In the genomic region with DNA sequence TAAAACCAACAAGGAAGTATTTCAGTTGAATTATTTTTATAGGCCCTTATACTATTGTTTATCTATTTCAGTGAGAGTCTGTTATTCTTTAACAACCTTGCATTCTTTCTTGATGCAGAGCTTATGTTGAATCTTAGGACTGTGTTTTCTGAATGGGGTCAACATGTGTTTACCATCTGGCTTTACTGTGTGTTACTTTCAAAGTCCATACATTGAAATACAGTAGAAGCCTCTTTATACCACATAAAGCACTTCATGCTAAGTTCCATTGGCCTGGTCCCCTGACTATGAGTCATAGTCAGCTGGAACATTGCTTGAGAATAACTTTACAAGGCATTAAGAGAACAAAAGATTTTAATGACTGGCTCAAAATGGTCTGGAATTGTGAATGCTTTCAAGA, we compare ENCODE assay signal across 11 cellular contexts.
A peak's percentile ranks its signal among the peaks of the same experiment; 100 is the strongest.
DNase-seq lines count a peak whose midpoint lies in the region; ATAC-seq and TF ChIP-seq lines count a peak whose summit lies in the region.
"Had no signal": no experiment of that assay in that cellular context is flagged by ENCODE, and none has a peak within 500 bp of the region (broad histone marks: within the 10 kb centered on the region; RNA-seq: fewer than 3 reads in every experiment).

No MANE protein-coding gene starts in this region.

- DNase-seq in EH (ENCODE audit: low read depth), result peak; percentile 89
- peak; percentile 11 to 48 for DNase-seq in SJCRH30
- peak; percentile 51 to 83 for DNase-seq in foreskin keratinocyte
- DNase-seq in progenitor cell of endocrine pancreas (ENCODE audit: low spot score, unreplicated experiment), result no peak
- DNase-seq in OCI-M2 (lab: John Stamatoyannopoulos, UW; ENCODE audit: unreplicated experiment), result no peak
- no peak for DNase-seq in globus pallidus (ENCODE audit: low spot score)
- DNase-seq: activated T-cell treated with anti-CD3 and anti-CD28 coated beads, Interleukin-2, amount 50 U/mL, for 4 hours had no signal

- no peaks in the 10 kb centered on the region for H3K36me3 ChIP-seq in SJCRH30
- H3K36me3 ChIP-seq: ovary had no signal

- H3K27ac ChIP-seq in SJCRH30 (peak overlapping the region; percentile 68), foreskin keratinocyte (peak overlapping the region; percentile 24)

- ATAC-seq in foreskin keratinocyte, result peak; percentile 78
- no peak for ATAC-seq in HG03460 (IDR thresholded peaks at IDR 0.05; ENCODE audit: unreplicated experiment)
- ATAC-seq in GM18907 (IDR thresholded peaks at IDR 0.05; ENCODE audit: unreplicated experiment), result no peak
- ATAC-seq: activated T-cell treated with anti-CD3 and anti-CD28 coated beads, Interleukin-2, amount 50 U/mL, for 4 hours; K562 had no signal

- no peak for TF ChIP-seq CTCF in foreskin keratinocyte (conservative IDR thresholded peaks at IDR 0.05)
- no peak for TF ChIP-seq CTCF in progenitor cell of endocrine pancreas (IDR thresholded peaks at IDR 0.05; ENCODE audit: unreplicated experiment)

- no peaks in the 10 kb centered on the region for H3K36me3 Mint-ChIP-seq in progenitor cell of endocrine pancreas (ENCODE audit: insufficient read depth)

- peaks cover 22% of the 10 kb centered on the region for H3K4me1 Mint-ChIP-seq in progenitor cell of endocrine pancreas (ENCODE audit: low read depth)

- no peak overlapping the region for H3K4me3 ChIP-seq in SJCRH30
- H3K4me3 ChIP-seq: K562, ovary had no signal

- no peaks in the 10 kb centered on the region for H3K9me3 ChIP-seq in SJCRH30 (replicated peaks)
- H3K9me3 ChIP-seq: ovary had no signal

- H3K9me3 Mint-ChIP-seq in progenitor cell of endocrine pancreas (ENCODE audit: low read depth), result no peaks in the 10 kb centered on the region

- H3K27me3 ChIP-seq in SJCRH30 (no peaks in the 10 kb centered on the region), foreskin keratinocyte (no peaks in the 10 kb centered on the region)
- H3K27me3 ChIP-seq: ovary had no signal

- H3K27ac Mint-ChIP-seq in progenitor cell of endocrine pancreas, result peak overlapping the region; percentile 87

- no peak overlapping the region for H3K4me3 Mint-ChIP-seq in progenitor cell of endocrine pancreas (ENCODE audit: low read depth)
- H3K4me3 Mint-ChIP-seq: activated T-cell treated with anti-CD3 and anti-CD28 coated beads, Interleukin-2, amount 50 U/mL, for 4 hours had no signal

- H3K4me1 ChIP-seq in SJCRH30 (peaks cover 24% of the 10 kb centered on the region), foreskin keratinocyte (peaks cover 30% of the 10 kb centered on the region)

- no peaks in the 10 kb centered on the region for H3K27me3 Mint-ChIP-seq in progenitor cell of endocrine pancreas

Comparison
In these comparisons a context has a peak if more than half of its experiments do, and no peak if none do; other contexts are left out.
1. DNase-seq: peak in EH (single experiment), SJCRH30 (2 of 2) and foreskin keratinocyte (2 of 2); none in progenitor cell of endocrine pancreas (single experiment), OCI-M2 (single experiment) and globus pallidus (single experiment).